ENCODE assay signal across 9 cellular contexts in the genomic region with DNA sequence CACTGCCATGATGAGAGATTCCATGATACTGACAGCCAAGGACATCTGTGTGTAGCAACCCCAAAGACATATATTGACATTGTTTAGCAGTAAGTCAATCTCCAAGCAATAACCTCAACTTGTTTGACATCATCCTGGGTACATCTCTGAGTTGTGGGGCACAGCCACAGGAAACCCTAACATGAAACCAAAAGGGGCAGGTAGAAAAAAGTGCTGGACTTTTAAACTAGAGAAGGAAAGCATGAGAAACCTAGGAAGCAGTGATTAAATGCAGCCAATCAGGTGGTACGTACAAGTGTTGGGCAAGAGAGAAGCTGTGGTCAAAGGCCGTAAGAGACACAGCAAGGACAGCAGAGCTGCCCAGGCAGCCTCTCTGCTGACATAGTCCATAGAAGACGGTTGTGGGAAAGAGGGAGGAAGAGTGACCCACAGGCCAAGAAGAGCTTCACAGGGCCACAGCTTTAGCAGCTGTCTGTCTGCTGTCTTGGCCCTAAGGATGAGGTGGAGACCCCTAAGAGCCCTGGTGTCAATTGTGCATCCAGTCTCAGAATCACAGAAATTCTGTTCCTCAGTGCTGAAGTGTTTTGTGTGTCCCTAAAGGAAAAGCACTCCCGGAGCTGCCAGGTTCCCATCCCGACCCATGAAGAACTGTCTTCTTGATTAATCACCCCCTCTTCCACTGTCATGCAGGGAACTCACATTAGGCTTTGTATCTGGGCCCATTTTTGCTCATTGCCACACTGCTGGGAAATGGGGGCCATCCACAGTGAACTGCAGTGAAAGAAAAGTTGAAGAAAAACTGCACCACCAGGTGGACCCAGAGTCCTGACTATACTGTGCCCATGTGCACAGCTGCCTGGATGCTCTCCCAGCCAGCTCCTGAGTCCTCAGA. TPM values are rescaled to one million over a fixed set of nuclear protein-coding genes. Genes with fewer than 3 reads are reported as not detected.
DNase-seq lines count a peak whose midpoint lies in the region; ATAC-seq, FAIRE-seq and TF ChIP-seq lines count a peak whose summit lies in the region.
"Had no signal": no experiment of that assay in that cellular context is flagged by ENCODE, and none has a peak within 500 bp of the region (broad histone marks: within the 10 kb centered on the region; RNA-seq: fewer than 3 reads in every experiment).

No MANE protein-coding gene starts in this region.

- peak; percentile 45 for DNase-seq in DMS53 treated with DMSO at 0.1 percent for 48 hours (lab: John Stamatoyannopoulos, UW; ENCODE audit: unreplicated experiment)
- DNase-seq in H1 (ENCODE audit: low read depth in 1 of 2, low spot score in 2 of 2): peak; percentile 13 to 63
- DNase-seq in neuronal stem cell (ENCODE audit: low spot score): peak; percentile 15
- DNase-seq: naive B cell had no signal

- no peak overlapping the region for H2BK20ac ChIP-seq in H1 (ENCODE audit: low read length)

- H3K14ac ChIP-seq in H1 (ENCODE audit: insufficient read length) (no peak overlapping the region), neuronal stem cell (ENCODE audit: low read length) (no peak overlapping the region)

- TF ChIP-seq RAD21 in H1 (IDR thresholded peaks at IDR 0.05 in 1 of 2, conservative IDR thresholded peaks at IDR 0.05 in 1 of 2; ENCODE audit: low read depth in 2 of 2, low read length in 2 of 2): peak; percentile 84 to 85

- H3K9me3 ChIP-seq in OCI-LY1 (ENCODE audit: low read length): no peaks in the 10 kb centered on the region
- no peaks in the 10 kb centered on the region; a peak in 1 of 4 replicates for H3K9me3 ChIP-seq in H1 (ENCODE audit: insufficient read depth in 2 of 2, low read depth in 1 of 2, low read length in 1 of 2)
- H3K9me3 ChIP-seq in neuronal stem cell (replicated peaks in 1 of 2; ENCODE audit: control insufficient read depth in 2 of 2, insufficient read depth in 1 of 2, low read depth in 1 of 2, low read length in 2 of 2): peaks cover 0 to 1% of the 10 kb centered on the region in 2 donors

- H3K4me3 ChIP-seq in OCI-LY1 (ENCODE audit: low read depth, low read length, poor library complexity, severe bottlenecking) (no peak overlapping the region), H1 (ENCODE audit: extremely low read depth in 1 of 4, insufficient read depth in 2 of 4, low read depth in 3 of 4, low read length in 4 of 4) (no peak overlapping the region), neuronal stem cell (ENCODE audit: low read length in 2 of 2) (no peak overlapping the region)

- H4K20me1 ChIP-seq in OCI-LY1 (ENCODE audit: insufficient read depth, low read length) (no peaks in the 10 kb centered on the region), H1 (replicated peaks in 1 of 2; ENCODE audit: control insufficient read depth in 1 of 2, insufficient read depth in 2 of 2, low read length in 2 of 2) (no peaks in the 10 kb centered on the region)

- CTCF ChIA-PET in H1 (lab: Charles Lee; ENCODE audit: partially characterized antibody): interaction anchor here (0.7 to 3.3 kb wide), 41 partner anchors 8 to 1067 kb away, joined by 3 to 21 read pairs (median 4); a partner anchor contains a TSS

- H3K4ac ChIP-seq in H1 (replicated peaks; ENCODE audit: insufficient read length, low read depth, low read length): no peak overlapping the region
- H3K4ac ChIP-seq in neuronal stem cell (ENCODE audit: low read length): no peak overlapping the region

- TF ChIP-seq CTCF in OCI-LY1 (IDR thresholded peaks at IDR 0.05; ENCODE audit: low read length): peak; percentile 44; the same call in 1 of the 2 replicates
- peak; percentile 56 to 70 (median 60) for TF ChIP-seq CTCF in H1 (IDR thresholded peaks at IDR 0.05; ENCODE audit: control extremely low read depth in 1 of 3, insufficient read depth in 1 of 3, low read depth in 1 of 3, low read length in 3 of 3)

- H3K4me2 ChIP-seq in OCI-LY1 (ENCODE audit: low read length) (no peak overlapping the region), H1 (ENCODE audit: insufficient read depth in 1 of 2, low read depth in 2 of 2, low read length in 2 of 2) (no peak overlapping the region), neuronal stem cell (ENCODE audit: insufficient read depth, low read length, poor library complexity, severe bottlenecking) (no peak overlapping the region)

- TF ChIP-seq EP300 in H1 (IDR thresholded peaks at IDR 0.05; ENCODE audit: borderline replicate concordance in 1 of 2, low read depth in 2 of 2, low read length in 2 of 2): no peak

- no peaks in the 10 kb centered on the region for H3K4me1 ChIP-seq in OCI-LY1 (ENCODE audit: insufficient read depth, low read length, severe bottlenecking)
- H3K4me1 ChIP-seq in H1 (replicated peaks in 1 of 4; ENCODE audit: control insufficient read depth in 3 of 4, insufficient read depth in 4 of 4, low read length in 3 of 4): no peaks in the 10 kb centered on the region; a peak in 1 of 7 replicates
- H3K4me1 ChIP-seq in neuronal stem cell (ENCODE audit: control insufficient read depth in 2 of 2, insufficient read depth in 1 of 2, low read depth in 1 of 2, low read length in 2 of 2): peaks cover 0 to 3% of the 10 kb centered on the region in 2 donors

- no peak overlapping the region for H3K27ac ChIP-seq in OCI-LY1 (ENCODE audit: low read depth, low read length, poor library complexity, severe bottlenecking)
- no peak overlapping the region for H3K27ac ChIP-seq in H1 (ENCODE audit: low read depth, low read length)
- H3K27ac ChIP-seq in neuronal stem cell (replicated peaks; ENCODE audit: low read length): no peak overlapping the region

- H3K79me2 ChIP-seq in OCI-LY1 (ENCODE audit: insufficient read depth, low read length) (no peaks in the 10 kb centered on the region), H1 (ENCODE audit: control insufficient read depth in 1 of 2, insufficient read depth in 2 of 2, low read length in 2 of 2) (no peaks in the 10 kb centered on the region)

- no peaks in the 10 kb centered on the region for H3K23me2 ChIP-seq in H1 (ENCODE audit: low read depth, low read length)

- H3K23ac ChIP-seq in H1 (ENCODE audit: insufficient read length) (no peak overlapping the region), neuronal stem cell (ENCODE audit: low read depth, low read length, poor library complexity) (no peak overlapping the region)

- H3K79me1 ChIP-seq in H1 (ENCODE audit: low read depth, low read length): no peaks in the 10 kb centered on the region
- H3K79me1 ChIP-seq in neuronal stem cell (ENCODE audit: low read depth, low read length): no peaks in the 10 kb centered on the region

- no peak overlapping the region for H3K56ac ChIP-seq in H1 (replicated peaks; ENCODE audit: insufficient read length, low read depth, low read length)

- H2AFZ ChIP-seq in OCI-LY1 (ENCODE audit: low read length) (no peak overlapping the region), H1 (ENCODE audit: low read length) (0 out of 2 replicates have a peak overlapping the region, but pooled peaks have one; percentile 30), neuronal stem cell (ENCODE audit: low read length) (peak overlapping the region; percentile 16)

- H2BK5ac ChIP-seq in H1 (ENCODE audit: low read depth, low read length) (no peak overlapping the region), neuronal stem cell (ENCODE audit: low read length) (no peak overlapping the region)

- H2BK12ac ChIP-seq in H1 (ENCODE audit: low read depth, low read length): peak overlapping the region; percentile 75; the same call in 1 of the 2 replicates
- H2BK12ac ChIP-seq in neuronal stem cell (ENCODE audit: low read length): no peak overlapping the region

- no peak for TF ChIP-seq POLR2A in H1 (IDR thresholded peaks at IDR 0.05; ENCODE audit: control extremely low read depth in 1 of 2, low read depth in 2 of 2, low read length in 2 of 2)

- H2AK5ac ChIP-seq in H1 (ENCODE audit: low read depth, low read length): 0 out of 2 replicates have a peak overlapping the region, but pooled peaks have one; percentile 1
- no peak overlapping the region for H2AK5ac ChIP-seq in neuronal stem cell (ENCODE audit: low read depth, low read length)

- H2BK15ac ChIP-seq in H1 (ENCODE audit: low read length): no peak overlapping the region; the same call in 1 of the 2 replicates
- no peak overlapping the region for H2BK15ac ChIP-seq in neuronal stem cell (ENCODE audit: low read length)

- no peak overlapping the region for H3K18ac ChIP-seq in H1 (ENCODE audit: extremely low read depth, low read length)
- no peak overlapping the region for H3K18ac ChIP-seq in neuronal stem cell (ENCODE audit: low read length)

- H3K9ac ChIP-seq in OCI-LY1 (ENCODE audit: low read length) (no peak overlapping the region), H1 (replicated peaks in 1 of 4; ENCODE audit: extremely low read depth in 1 of 4, low read depth in 3 of 4, low read length in 3 of 4) (no peak overlapping the region), neuronal stem cell (ENCODE audit: low read depth, low read length, poor library complexity) (no peak overlapping the region)

- 74% methylated on average over 5 of the region's 5 CpGs; no CpG with 5 or more reads in 1 of the 2 experiments for WGBS in H1 (ENCODE audit: extremely low coverage in 1 of 2, insufficient coverage in 1 of 2, insufficient read length in 1 of 2, insufficient replicate concordance in 2 of 2, low coverage in 1 of 2, low lambda C conversion rate in 2 of 2, missing lambda C conversion rate in 1 of 2), 2 experiments
- no CpG with 5 or more reads among the region's 5 CpGs for WGBS in neuronal stem cell (ENCODE audit: extremely low coverage in 2 of 2, insufficient read length in 2 of 2, insufficient replicate concordance in 1 of 2), 2 donors

- no peak overlapping the region for H4K8ac ChIP-seq in H1 (ENCODE audit: extremely low read depth, insufficient read depth, low read length)
- no peak overlapping the region for H4K8ac ChIP-seq in neuronal stem cell (ENCODE audit: low read depth, low read length)

- H3K9me2 ChIP-seq in OCI-LY1 (ENCODE audit: low read depth, low read length): no peaks in the 10 kb centered on the region

- no peaks in the 10 kb centered on the region for H3F3A ChIP-seq in OCI-LY1 (ENCODE audit: insufficient read depth, low read length)

- no peaks in the 10 kb centered on the region for H3K27me3 ChIP-seq in OCI-LY1 (ENCODE audit: insufficient read depth, low read length)
- no peaks in the 10 kb centered on the region for H3K27me3 ChIP-seq in H1 (replicated peaks in 1 of 4; ENCODE audit: control insufficient read depth in 3 of 4, extremely low read depth in 1 of 4, insufficient read depth in 3 of 4, low read length in 3 of 4)
- no peaks in the 10 kb centered on the region for H3K27me3 ChIP-seq in neuronal stem cell (ENCODE audit: control insufficient read depth in 3 of 3, insufficient read depth in 3 of 3, low read depth in 1 of 3, low read length in 3 of 3)

- FAIRE-seq in H1 (lab: Jason Lieb, UNC): peak; percentile 42

- ATAC-seq in HG02759 (IDR thresholded peaks at IDR 0.05; ENCODE audit: unreplicated experiment) (peak; percentile 58), HG02588 (IDR thresholded peaks at IDR 0.05; ENCODE audit: unreplicated experiment) (no peak), HG02938 (IDR thresholded peaks at IDR 0.05; ENCODE audit: unreplicated experiment) (no peak), HG02623 (IDR thresholded peaks at IDR 0.05; ENCODE audit: unreplicated experiment) (no peak)

- no peaks in the 10 kb centered on the region for H3K36me3 ChIP-seq in OCI-LY1 (ENCODE audit: insufficient read depth, low read length)
- H3K36me3 ChIP-seq in H1 (ENCODE audit: control insufficient read depth in 2 of 4, insufficient read depth in 4 of 4, low read length in 3 of 4): no peaks in the 10 kb centered on the region
- H3K36me3 ChIP-seq in neuronal stem cell (replicated peaks in 1 of 2; ENCODE audit: control insufficient read depth in 2 of 2, insufficient read depth in 2 of 2, low read length in 2 of 2): no peaks in the 10 kb centered on the region

- H2BK120ac ChIP-seq in H1 (replicated peaks; ENCODE audit: low read depth, low read length) (no peak overlapping the region), neuronal stem cell (ENCODE audit: low read depth, low read length) (no peak overlapping the region)

- no peak overlapping the region for H4K5ac ChIP-seq in H1 (ENCODE audit: insufficient read length, low read depth, low read length)

- POLR2A ChIA-PET in H1 (lab: Charles Lee; ENCODE audit: partially characterized antibody): interaction anchor here (1.1 to 1.2 kb wide), 2 partner anchors 25 to 30 kb away, joined by 3 to 4 read pairs; a partner anchor contains a TSS

- H4K91ac ChIP-seq in H1 (replicated peaks; ENCODE audit: insufficient read length, low read length): no peak overlapping the region
- no peak overlapping the region for H4K91ac ChIP-seq in neuronal stem cell (ENCODE audit: low read depth, low read length, poor library complexity)

RNA-seq across cellular contexts. Expression of a gene that starts 25.4 kb away (rescaled TPM):
- 50.4 and 54.0 TPM in 2 replicates for total RNA-seq in H1 (2021; fragmentation: NEBNext Ultra II Directional; extraction: Animal tissue kit (Norgen Biotek cat#: 25700))
- 27.5 and 65.7 TPM in 2 replicates for polyA plus RNA-seq in H1 (2011; rRNA removed)
- 58.1 TPM for polyA plus RNA-seq in H1 (2011; cell fraction: cytosol; rRNA removed)
- polyA plus RNA-seq in H1 (2011; cell fraction: nucleus; rRNA removed): 29.0 TPM
- 45.3 to 77.3 TPM (median 55.9 TPM) in 4 replicates for polyA plus RNA-seq in H1 (2012, experiment 1 of 2)
- 4.8 TPM for polyA plus RNA-seq in H1 (2012, experiment 2 of 2)
- 24.2 TPM for polyA plus RNA-seq in H1 (2013, experiment 1 of 2)
- polyA plus RNA-seq in H1 (2013, experiment 2 of 2): 24.6 TPM
- 80.3 and 138 TPM in 2 replicates for polyA minus RNA-seq in H1 (2011; rRNA and poly(A)+ RNA removed)
- 23.7 TPM for polyA minus RNA-seq in H1 (2011; cell fraction: cytosol; rRNA and poly(A)+ RNA removed)
- 85.2 TPM for polyA minus RNA-seq in H1 (2011; cell fraction: nucleus; rRNA and poly(A)+ RNA removed)
- polyA plus RNA-seq in neuronal stem cell (2013, experiment 1 of 2): 39.8 TPM
- 38.8 TPM for polyA plus RNA-seq in neuronal stem cell (2013, experiment 2 of 2)
